In genomic region chr3:117520582-117520981, GRCh38 we compare ENCODE assay signal across 29 cellular contexts.
"Had no signal": no experiment of that assay in that cellular context is flagged by ENCODE, and none has a peak within 500 bp of the region (broad histone marks: within the 10 kb centered on the region; RNA-seq: fewer than 3 reads in every experiment).

No MANE protein-coding gene starts in this region.

- H3K27me3 Mint-ChIP-seq: activated CD4-positive, alpha-beta T cell treated with anti-CD3 and anti-CD28 coated beads, Interleukin-2, amount 10 ng/mL, durations not matched to agents 24 days and 14 days; activated CD8-positive, alpha-beta T cell treated with anti-CD3 and anti-CD28 coated beads for 36 hours; activated naive CD4-positive, alpha-beta T cell treated with anti-CD3 and anti-CD28 coated beads, Interleukin-2, amount 50 U/mL, for 24 hours; activated T-helper 17 cell treated with anti-CD3 and anti-CD28 coated beads, Interleukin-2, amount 50 U/mL, for 72 hours had no signal

- H3K36me3 Mint-ChIP-seq: activated naive CD4-positive, alpha-beta T cell treated with anti-CD3 and anti-CD28 coated beads, Interleukin-2, amount 50 U/mL, for 24 hours had no signal

- H3K4me3 ChIP-seq: adrenal gland, body of pancreas, breast epithelium, MG63, SJCRH30, SK-N-MC had no signal

- H3K4me1 ChIP-seq: adrenal gland, body of pancreas, breast epithelium had no signal

- H3K27me3 ChIP-seq: adrenal gland, body of pancreas, breast epithelium, MG63 had no signal

- H3K4me3 Mint-ChIP-seq: activated CD4-positive, alpha-beta T cell treated with anti-CD3 and anti-CD28 coated beads, Interleukin-2, amount 10 ng/mL, durations not matched to agents 24 days and 14 days; activated CD8-positive, alpha-beta T cell treated with anti-CD3 and anti-CD28 coated beads for 36 hours; activated naive CD4-positive, alpha-beta T cell treated with anti-CD3 and anti-CD28 coated beads, Interleukin-2, amount 50 U/mL, for 24 hours; activated T-cell treated with anti-CD3 and anti-CD28 coated beads, Interleukin-2, amount 50 U/mL, for 72 hours; activated T-helper 17 cell treated with anti-CD3 and anti-CD28 coated beads, Interleukin-2, amount 50 U/mL, for 72 hours had no signal

- H3K27ac ChIP-seq: adrenal gland, body of pancreas, breast epithelium, SJCRH30, SK-N-MC, WERI-Rb-1 had no signal

- H3K27ac Mint-ChIP-seq: activated CD4-positive, alpha-beta T cell treated with anti-CD3 and anti-CD28 coated beads, Interleukin-2, amount 10 ng/mL, durations not matched to agents 24 days and 14 days; activated CD8-positive, alpha-beta T cell treated with anti-CD3 and anti-CD28 coated beads for 36 hours; activated naive CD4-positive, alpha-beta T cell treated with anti-CD3 and anti-CD28 coated beads, Interleukin-2, amount 50 U/mL, for 24 hours; activated T-cell treated with anti-CD3 and anti-CD28 coated beads, Interleukin-2, amount 50 U/mL, for 72 hours; activated T-helper 17 cell treated with anti-CD3 and anti-CD28 coated beads, Interleukin-2, amount 50 U/mL, for 72 hours had no signal

- FAIRE-seq: astrocyte had no signal

- ATAC-seq: activated CD8-positive, alpha-beta T cell treated with anti-CD3 and anti-CD28 coated beads for 36 hours; activated T-cell treated with anti-CD3 and anti-CD28 coated beads, Interleukin-2, amount 50 U/mL, for 72 hours; activated T-helper 17 cell treated with anti-CD3 and anti-CD28 coated beads, Interleukin-2, amount 50 U/mL, for 72 hours; body of pancreas; Panc1 had no signal

- H3K4me1 Mint-ChIP-seq: activated CD4-positive, alpha-beta T cell treated with anti-CD3 and anti-CD28 coated beads, Interleukin-2, amount 10 ng/mL, durations not matched to agents 24 days and 14 days; activated naive CD4-positive, alpha-beta T cell treated with anti-CD3 and anti-CD28 coated beads, Interleukin-2, amount 50 U/mL, for 24 hours; activated T-helper 17 cell treated with anti-CD3 and anti-CD28 coated beads, Interleukin-2, amount 50 U/mL, for 72 hours had no signal

- H3K9me3 ChIP-seq: adrenal gland, body of pancreas, breast epithelium, MG63, SJCRH30 had no signal

- H3K9me3 Mint-ChIP-seq: activated CD4-positive, alpha-beta T cell treated with anti-CD3 and anti-CD28 coated beads, Interleukin-2, amount 10 ng/mL, durations not matched to agents 24 days and 14 days; activated CD8-positive, alpha-beta T cell treated with anti-CD3 and anti-CD28 coated beads for 36 hours; activated T-helper 17 cell treated with anti-CD3 and anti-CD28 coated beads, Interleukin-2, amount 50 U/mL, for 72 hours had no signal

- DNase-seq: activated CD4-positive, alpha-beta T cell treated with anti-CD3 and anti-CD28 coated beads, Interleukin-2, amount 10 ng/mL, durations not matched to agents 24 days and 14 days; activated CD4-positive, alpha-beta T cell treated with anti-CD3 and anti-CD28 coated beads, Interleukin-2, amount 50 U/mL, for 4 hours; activated CD8-positive, alpha-beta T cell treated with anti-CD3 and anti-CD28 coated beads for 36 hours; activated effector memory CD4-positive, alpha-beta T cell treated with anti-CD3 and anti-CD28 coated beads, Interleukin-2, amount 50 U/mL, for 16 hours; activated naive CD4-positive, alpha-beta T cell treated with Interleukin-2 at 50 U/mL for 16 hours; activated T-cell treated with anti-CD3 and anti-CD28 coated beads, Interleukin-2, amount 50 U/mL, for 1 hour; activated T-cell treated with anti-CD3 and anti-CD28 coated beads, Interleukin-2, amount 50 U/mL, for 72 hours; adrenal gland; body of pancreas; Kasumi-1; KG1; NCI-H1092; NCI-H1436 treated with DMSO at 0.1 percent for 48 hours; NCI-H187; NCI-H2029 treated with DMSO at 0.1 percent for 48 hours; NCI-H2107; NCI-H226; NCI-H524 treated with DMSO at 0.1 percent for 48 hours; SHP77; SJCRH30; T1000; WERI-Rb-1 had no signal

- H3K36me3 ChIP-seq: adrenal gland, breast epithelium, MG63, SJCRH30, WERI-Rb-1 had no signal
